23 cellular contexts compared by ENCODE assay signal in the genomic region with DNA sequence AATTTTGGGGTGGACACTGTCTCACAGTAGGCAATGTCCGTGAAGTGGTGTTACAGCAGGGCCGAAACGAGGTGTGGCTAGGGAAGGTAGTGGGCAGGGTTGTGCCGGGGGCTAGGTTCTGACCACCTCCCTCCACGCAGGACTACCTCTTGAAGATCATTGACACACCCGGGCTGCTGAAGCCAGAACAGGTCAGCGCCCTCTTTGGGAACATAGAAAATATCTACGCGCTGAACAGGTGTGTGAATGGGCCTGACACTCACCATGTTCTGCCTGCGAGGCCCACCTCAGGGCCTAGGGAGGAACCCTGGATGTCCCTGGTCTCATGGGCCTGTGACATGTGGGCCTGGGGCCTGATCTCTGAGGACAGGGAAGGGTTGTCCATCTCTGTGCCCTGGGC. TPM values are rescaled to one million over a fixed set of nuclear protein-coding genes. Genes with fewer than 3 reads are reported as not detected.
DNase-seq lines count a peak whose midpoint lies in the region; ATAC-seq and TF ChIP-seq lines count a peak whose summit lies in the region.
"Had no signal": no experiment of that assay in that cellular context is flagged by ENCODE, and none has a peak within 500 bp of the region (broad histone marks: within the 10 kb centered on the region; RNA-seq: fewer than 3 reads in every experiment).

No MANE protein-coding gene starts in this region.

- H3K27me3 ChIP-seq in dorsolateral prefrontal cortex (no peaks in the 10 kb centered on the region), neutrophil (no peaks in the 10 kb centered on the region), uterus (no peaks in the 10 kb centered on the region)
- H3K27me3 ChIP-seq: BE2C, pancreas, right atrium auricular region, SJCRH30, stomach had no signal

- H3K9me3 ChIP-seq in neutrophil, result no peaks in the 10 kb centered on the region
- no peaks in the 10 kb centered on the region for H3K9me3 ChIP-seq in uterus
- H3K9me3 ChIP-seq: BE2C, Caco-2, pancreas, right atrium auricular region, SJCRH30, stomach had no signal

- peak; percentile 5 for DNase-seq in left cardiac atrium
- DNase-seq in cardiac septum (ENCODE audit: low spot score), result no peak
- peak in 3 of 10 donors; percentile 15 to 35 (median 22) for DNase-seq in dorsolateral prefrontal cortex
- no peak for DNase-seq in uterus
- DNase-seq in NCI-H1092 treated with DMSO at 0.1 percent for 48 hours (lab: John Stamatoyannopoulos, UW), result no peak
- DNase-seq: activated CD4-positive, alpha-beta T cell treated with anti-CD3 and anti-CD28 coated beads for 4 hours; BE2C; Caco-2; DMS79 treated with DMSO at 0.1 percent for 48 hours; GOT3; midbrain; NCI-H1694 treated with DMSO at 0.1 percent for 48 hours; NCI-H526; SJCRH30; stomach had no signal

- TF ChIP-seq POLR2A in uterus (IDR thresholded peaks at IDR 0.05), result no peak

- H3K36me3 ChIP-seq in neutrophil (peaks cover 76% of the 10 kb centered on the region), uterus (no peaks in the 10 kb centered on the region)

- ATAC-seq in left cardiac atrium (no peak), HG02970 (IDR thresholded peaks at IDR 0.05; ENCODE audit: low FRiP score, unreplicated experiment) (no peak), GM21515 (IDR thresholded peaks at IDR 0.05; ENCODE audit: unreplicated experiment) (no peak)
- ATAC-seq: activated T-helper 17 cell treated with anti-CD3 and anti-CD28 coated beads, Interleukin-2, amount 50 U/mL, for 72 hours; naive thymus-derived CD8-positive, alpha-beta T cell; Panc1; pancreas had no signal

- TF ChIP-seq CTCF in dorsolateral prefrontal cortex (IDR thresholded peaks at IDR 0.05 in 54 of 56, conservative IDR thresholded peaks at IDR 0.05 in 2 of 56; ENCODE audit: low read depth in 1 of 56, partially characterized antibody in 56 of 56), result no peak
- no peak for TF ChIP-seq CTCF in neutrophil (IDR thresholded peaks at IDR 0.05)
- TF ChIP-seq CTCF in uterus (IDR thresholded peaks at IDR 0.05), result no peak

- H3K4me3 ChIP-seq in dorsolateral prefrontal cortex (no peak overlapping the region), neutrophil (ENCODE audit: low read depth in 1 of 2, low read length in 1 of 2) (peak overlapping the region in 1 of 2 experiments; percentile 36), uterus (no peak overlapping the region)
- H3K4me3 ChIP-seq: pancreas, right atrium auricular region, SJCRH30, stomach had no signal

- H3K4me1 ChIP-seq in neutrophil (ENCODE audit: control insufficient read depth in 1 of 2, insufficient read depth in 1 of 2, low read depth in 1 of 2, low read length in 1 of 2) (peaks cover 57 to 62% of the 10 kb centered on the region in 2 experiments), uterus (peaks cover 0 to 19% of the 10 kb centered on the region in 2 donors)

- intact Hi-C loops in left cardiac atrium (cut with DNase I), result no loop called here
- intact Hi-C loops in cardiac septum (cut with DNase I), result no loop called here
- intact Hi-C loops in dorsolateral prefrontal cortex (cut with DNase I), result no loop called here
- intact Hi-C loops in uterus (cut with DNase I; ENCODE audit: low total_unique reads), result no loop called here

- H3K27ac ChIP-seq in dorsolateral prefrontal cortex (peak overlapping the region in 30 of 59 donors; percentile 15 to 98 (median 58)), neutrophil (peak overlapping the region; percentile 86), uterus (peak overlapping the region; percentile 24 to 43)
- H3K27ac ChIP-seq: pancreas, SJCRH30, stomach had no signal

RNA-seq across cellular contexts. Expression of gene PLEKHG3, which starts 24.6 kb away (rescaled TPM):
- 10 to 100 TPM; 29.4 to 37.7 TPM for total RNA-seq in left cardiac atrium
- total RNA-seq in cardiac septum, result 22.5 TPM
- total RNA-seq in dorsolateral prefrontal cortex, result 100 to 1,000 TPM in 43 of 120 experiments, 10 to 100 TPM in 77; 27.1 to 361 (median 85.0) TPM
- 100 to 1,000 TPM in 1 of 4 donors, 10 to 100 TPM in 3; 40.5 to 178 (median 59.7) TPM for total RNA-seq in uterus

Comparison
In these comparisons a context has a peak if more than half of its experiments do, and no peak if none do; other contexts are left out.
1. H3K27ac ChIP-seq: peak in every context shown above with its lines; median percentile 86 in neutrophil; 58 in dorsolateral prefrontal cortex; 34 in uterus.